Comparison of ENCODE assay signal across 26 cellular contexts in the genomic region with DNA sequence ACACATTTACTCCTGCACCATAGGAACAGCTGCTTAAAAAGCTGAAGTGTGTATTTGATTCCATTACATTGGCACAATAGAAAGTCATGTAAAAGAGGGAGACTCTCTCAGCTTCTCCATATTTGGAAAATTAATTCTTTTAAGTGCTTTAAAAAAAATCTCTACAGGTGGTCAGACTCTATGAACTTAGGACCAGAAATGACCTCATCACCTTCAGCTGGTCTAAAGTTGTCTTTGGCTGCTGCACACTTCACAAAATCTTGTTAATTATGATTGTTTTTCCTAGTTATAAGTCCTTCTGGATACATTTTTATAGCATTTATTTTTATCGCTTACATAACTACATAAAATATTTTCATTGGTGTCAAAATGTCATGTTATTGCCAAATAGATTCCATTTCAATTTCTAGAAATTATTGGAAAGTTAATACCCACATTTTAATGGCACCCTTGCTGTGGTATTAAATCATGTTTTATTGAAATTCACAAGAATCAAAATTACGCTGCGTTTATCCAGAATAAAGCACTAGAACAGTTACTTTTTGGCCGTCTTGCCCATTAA.
"Had no signal": no experiment of that assay in that cellular context is flagged by ENCODE, and none has a peak within 500 bp of the region (broad histone marks: within the 10 kb centered on the region; RNA-seq: fewer than 3 reads in every experiment).

No MANE protein-coding gene starts in this region.

- H3K4me3 ChIP-seq: lower lobe of right lung, ovary, right atrium auricular region, right lobe of liver, skin epidermis, stomach, testis, tibial nerve, uterus had no signal

- H3K36me3 Mint-ChIP-seq: natural killer cell; stimulated activated naive B cell treated with anti-CD40 and anti-IgM and Interleukin-4, amounts not matched to agents 10 μg/mL and 1 μg/mL and 100 μg/mL, for 72 hours; type B pancreatic cell had no signal

- DNase-seq: hippocampal formation; kidney glomerular epithelial cell; left cardiac atrium; lower lobe of right lung; mammary epithelial cell; mesenchymal stem cell; naive B cell; natural killer cell; nephron progenitor cell; ovary; right lobe of liver; stimulated activated CD4-positive, alpha-beta T cell treated with anti-CD3 and anti-CD28 coated beads, Interleukin-12 subunit alpha, Interleukin-12 subunit beta, amount 100 ng/mL, for 4 hours; stimulated activated CD4-positive, alpha-beta T cell treated with anti-CD3 and anti-CD28 coated beads, Interleukin-15, amount 100 ng/mL, for 24 hours; stimulated activated CD4-positive, alpha-beta T cell treated with anti-CD3 and anti-CD28 coated beads, Interleukin-2, amount 100 ng/mL, for 24 hours; stimulated activated CD4-positive, alpha-beta T cell treated with anti-CD3 and anti-CD28 coated beads, Interleukin-4, amount 100 ng/mL, for 1 hour; stimulated activated naive B cell treated with anti-CD40 and anti-IgM and Interleukin-4, amounts not matched to agents 10 μg/mL and 1 μg/mL and 100 μg/mL, for 72 hours; stimulated activated naive CD8-positive, alpha-beta T cell treated with anti-CD3 and anti-CD28 coated beads, Interleukin-15, Interleukin-2, amounts not matched to agents 100 U/mL and 50 U/mL, for 24 hours; stomach; testis; uterus had no signal

- H3K9me3 Mint-ChIP-seq: natural killer cell had no signal

- H3K4me3 Mint-ChIP-seq: naive B cell; natural killer cell; nephron progenitor cell; stimulated activated naive B cell treated with anti-CD40 and anti-IgM and Interleukin-4, amounts not matched to agents 10 μg/mL and 1 μg/mL and 100 μg/mL, for 72 hours; type B pancreatic cell had no signal

- H3K27ac ChIP-seq: lower lobe of right lung, ovary, right atrium auricular region, right lobe of liver, skin epidermis, stomach, testis, uterus had no signal

- H3K36me3 ChIP-seq: lower lobe of right lung, ovary, right atrium auricular region, right lobe of liver, stomach, tibial nerve, uterus had no signal

- ATAC-seq: left cardiac atrium; left lobe of liver; lower lobe of right lung; natural killer cell; right lobe of liver; stimulated activated naive B cell treated with anti-CD40 and anti-IgM and Interleukin-4, amounts not matched to agents 10 μg/mL and 1 μg/mL and 100 μg/mL, for 72 hours; stimulated activated naive CD8-positive, alpha-beta T cell treated with anti-CD3 and anti-CD28 coated beads, Interleukin-15, Interleukin-2, amounts not matched to agents 100 U/mL and 50 U/mL, for 24 hours had no signal

- H3K27me3 ChIP-seq: ovary, right atrium auricular region, right lobe of liver, testis, tibial nerve, uterus had no signal

- H3K4me1 ChIP-seq: lower lobe of right lung, right atrium auricular region, right lobe of liver, stomach, testis, uterus had no signal

- H3K4me1 Mint-ChIP-seq: natural killer cell had no signal

- H3K27ac Mint-ChIP-seq: naive B cell; natural killer cell; nephron progenitor cell; progenitor cell of endocrine pancreas; stimulated activated naive B cell treated with anti-CD40 and anti-IgM and Interleukin-4, amounts not matched to agents 10 μg/mL and 1 μg/mL and 100 μg/mL, for 72 hours; type B pancreatic cell had no signal

- H3K9me3 ChIP-seq: lower lobe of right lung, ovary, right atrium auricular region, right lobe of liver, testis, uterus had no signal
